12 cellular contexts compared by ENCODE assay signal in the genomic region with DNA sequence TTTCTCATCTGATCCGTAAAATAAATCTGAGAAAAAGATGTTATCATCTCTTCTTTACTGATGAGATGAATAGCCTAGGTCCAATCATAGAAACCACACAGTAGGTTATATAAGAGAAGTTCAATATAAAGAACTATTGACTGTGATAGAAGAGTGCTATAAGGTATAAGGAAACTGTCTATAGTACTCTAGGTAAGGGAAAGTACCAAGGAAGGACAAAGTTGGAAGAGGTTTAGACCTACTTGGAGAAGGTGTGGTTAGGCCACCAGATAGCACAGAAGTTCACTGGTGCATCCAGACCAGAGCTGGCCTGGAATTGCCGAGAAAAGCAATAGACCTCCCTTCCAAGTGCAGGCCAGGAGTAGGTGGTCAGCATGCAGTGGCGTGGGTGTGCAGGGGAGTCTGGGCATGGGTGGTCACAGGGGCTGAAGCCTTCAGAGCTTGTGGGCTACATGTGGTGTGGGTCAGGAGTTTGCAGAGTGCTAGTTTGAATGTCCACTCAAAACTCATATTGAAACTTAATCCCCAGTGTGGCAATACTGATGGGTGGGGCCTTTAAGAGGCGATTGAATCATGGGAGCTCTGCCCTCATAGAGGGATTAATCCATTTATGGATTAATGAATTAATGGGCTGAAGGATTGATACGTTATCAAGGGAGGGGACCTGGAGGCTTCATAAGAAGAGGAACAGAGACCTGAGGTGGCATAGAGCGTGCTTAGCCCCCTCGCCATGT.
DNase-seq lines count a peak whose midpoint lies in the region; ATAC-seq and TF ChIP-seq lines count a peak whose summit lies in the region.
"Had no signal": no experiment of that assay in that cellular context is flagged by ENCODE, and none has a peak within 500 bp of the region (broad histone marks: within the 10 kb centered on the region; RNA-seq: fewer than 3 reads in every experiment).

No MANE protein-coding gene starts in this region.

- peak overlapping the region; percentile 53 for H3K27ac Mint-ChIP-seq in stimulated activated effector memory CD8-positive, alpha-beta T cell treated with anti-CD3 and anti-CD28 coated beads, Interleukin-12 subunit alpha, Interleukin-12 subunit beta, amount 100 ng/mL, for 72 hours
- no peak overlapping the region for H3K27ac Mint-ChIP-seq in endodermal cell

- H2AK5ac ChIP-seq in IMR-90 (ENCODE audit: low read depth, low read length): peak overlapping the region; percentile 70; the same call in 1 of the 2 replicates

- peak overlapping the region; percentile 91; the same call in 2 of the 3 replicates for H2BK15ac ChIP-seq in IMR-90 (ENCODE audit: low read depth, low read length)

- H2BK120ac ChIP-seq in IMR-90 (ENCODE audit: low read depth, low read length): peak overlapping the region; percentile 48

- peaks cover 3% of the 10 kb centered on the region for H3K27me3 Mint-ChIP-seq in endodermal cell (ENCODE audit: insufficient read depth)

- in situ Hi-C loops in IMR-90 (cut with MboI; ENCODE audit: low sequenced_read_pairs): no loop called here

- H3K4ac ChIP-seq in IMR-90 (ENCODE audit: low read depth, low read length): peak overlapping the region; percentile 61

- H3K4me2 ChIP-seq in IMR-90 (ENCODE audit: low read depth, low read length): no peak overlapping the region

- TF ChIP-seq POLR2A in IMR-90 (IDR thresholded peaks at IDR 0.05; ENCODE audit: low read depth, low read length): no peak

- BruUV-seq in IMR-90 (replicated peaks; lab: Mats Ljungman, UMichigan): no TSS peak

- ATAC-seq in left cardiac atrium (no peak), IMR-90 (ENCODE audit: low read depth) (no peak)
- no peak for ATAC-seq in stimulated activated effector memory CD8-positive, alpha-beta T cell treated with anti-CD3 and anti-CD28 coated beads, Interleukin-12 subunit alpha, Interleukin-12 subunit beta, amount 100 ng/mL, for 72 hours
- ATAC-seq: gastroesophageal sphincter had no signal

- H3K9me3 Mint-ChIP-seq in stimulated activated effector memory CD8-positive, alpha-beta T cell treated with anti-CD3 and anti-CD28 coated beads, Interleukin-12 subunit alpha, Interleukin-12 subunit beta, amount 100 ng/mL, for 72 hours: no peaks in the 10 kb centered on the region
- H3K9me3 Mint-ChIP-seq in endodermal cell: no peaks in the 10 kb centered on the region

- H3K36me3 ChIP-seq in left ventricle myocardium inferior: peaks cover 5% of the 10 kb centered on the region
- peaks cover 21% of the 10 kb centered on the region; the same call in 1 of the 2 replicates for H3K36me3 ChIP-seq in IMR-90 (ENCODE audit: control insufficient read depth, insufficient read depth, low read length)
- H3K36me3 ChIP-seq in colonic mucosa: no peaks in the 10 kb centered on the region
- no peaks in the 10 kb centered on the region for H3K36me3 ChIP-seq in endodermal cell (ENCODE audit: control insufficient read depth, insufficient read depth, low read length)
- H3K36me3 ChIP-seq: BLaER1, gastroesophageal sphincter had no signal

- peaks cover 21% of the 10 kb centered on the region for H3K9me1 ChIP-seq in IMR-90 (ENCODE audit: insufficient read depth, low read length)

- H3K79me1 ChIP-seq in IMR-90 (ENCODE audit: low read depth in 1 of 2, low read length in 2 of 2): peaks cover 30 to 69% of the 10 kb centered on the region in 2 experiments

- no peak overlapping the region; the same call in 1 of the 2 replicates for H3K18ac ChIP-seq in IMR-90 (ENCODE audit: low read depth, low read length)

- H4K8ac ChIP-seq in IMR-90 (ENCODE audit: low read depth in 2 of 2, low read length in 2 of 2): no peak overlapping the region

- H4K5ac ChIP-seq in IMR-90 (ENCODE audit: low read depth, low read length): no peak overlapping the region

- peak overlapping the region; percentile 38 for H3K4me3 Mint-ChIP-seq in stimulated activated effector memory CD8-positive, alpha-beta T cell treated with anti-CD3 and anti-CD28 coated beads, Interleukin-12 subunit alpha, Interleukin-12 subunit beta, amount 100 ng/mL, for 72 hours
- H3K4me3 Mint-ChIP-seq in endodermal cell: no peak overlapping the region
- H3K4me3 Mint-ChIP-seq: brain had no signal

- peaks cover 28% of the 10 kb centered on the region for H4K20me1 ChIP-seq in IMR-90 (ENCODE audit: insufficient read depth, low read length)
- H4K20me1 ChIP-seq: BLaER1 had no signal

- peak overlapping the region; percentile 41; the same call in 1 of the 2 replicates for H4K91ac ChIP-seq in IMR-90 (ENCODE audit: insufficient read depth, low read depth, low read length)

- no peaks in the 10 kb centered on the region for H3K36me3 Mint-ChIP-seq in stimulated activated effector memory CD8-positive, alpha-beta T cell treated with anti-CD3 and anti-CD28 coated beads, Interleukin-12 subunit alpha, Interleukin-12 subunit beta, amount 100 ng/mL, for 72 hours
- no peaks in the 10 kb centered on the region for H3K36me3 Mint-ChIP-seq in endodermal cell (ENCODE audit: low read depth)
- H3K36me3 Mint-ChIP-seq: brain had no signal

- H3K23ac ChIP-seq in IMR-90 (ENCODE audit: low read depth, low read length): peak overlapping the region; percentile 41

- no peak overlapping the region for H2AFZ ChIP-seq in IMR-90 (replicated peaks; ENCODE audit: low read length, poor library complexity)

- WGBS in IMR-90 (ENCODE audit: extremely low coverage in 2 of 2, insufficient read length in 1 of 2), 2 experiments: 90% methylated on average over 2 of the region's 7 CpGs; no CpG with 5 or more reads in 1 of the 2 experiments
- WGBS in endodermal cell (ENCODE audit: insufficient coverage in 1 of 2, insufficient read length in 1 of 2), 2 experiments: 94 to 96% methylated on average over 5 to 7 of the region's 7 CpGs

- H3K4me1 Mint-ChIP-seq in stimulated activated effector memory CD8-positive, alpha-beta T cell treated with anti-CD3 and anti-CD28 coated beads, Interleukin-12 subunit alpha, Interleukin-12 subunit beta, amount 100 ng/mL, for 72 hours: peaks cover 68% of the 10 kb centered on the region
- peaks cover 36% of the 10 kb centered on the region for H3K4me1 Mint-ChIP-seq in endodermal cell

- TF ChIP-seq CTCF in left ventricle myocardium inferior (IDR thresholded peaks at IDR 0.05; ENCODE audit: borderline replicate concordance) (no peak), IMR-90 (conservative IDR thresholded peaks at IDR 0.05; ENCODE audit: low read depth, low read length) (no peak), colonic mucosa (IDR thresholded peaks at IDR 0.05) (no peak), endodermal cell (conservative IDR thresholded peaks at IDR 0.05) (no peak)

- H3K27me3 ChIP-seq in left ventricle myocardium inferior (ENCODE audit: low read depth) (no peaks in the 10 kb centered on the region), IMR-90 (ENCODE audit: control insufficient read depth, insufficient read depth, low read length) (no peaks in the 10 kb centered on the region), colonic mucosa (no peaks in the 10 kb centered on the region), endodermal cell (ENCODE audit: control insufficient read depth, insufficient read depth, low read length, poor library complexity, severe bottlenecking) (no peaks in the 10 kb centered on the region)
- H3K27me3 ChIP-seq: BLaER1 had no signal

- intact Hi-C loops in left ventricle myocardium inferior (cut with micrococcal nuclease): no loop called here
- intact Hi-C loops in left cardiac atrium (cut with DNase I): no loop called here
- intact Hi-C loops in IMR-90 (cut with micrococcal nuclease): loop anchor here (5.0 kb wide), 1 partner anchor 35 kb away; no protein-coding TSS in a partner anchor
- intact Hi-C loops in colonic mucosa (cut with DNase I): no loop called here

- DNase-seq in left ventricle myocardium inferior (no peak), left cardiac atrium (no peak), IMR-90 (no peak), colonic mucosa (no peak), anterior cingulate cortex (lab: John Stamatoyannopoulos, UW) (no peak), NCI-H2107 treated with DMSO at 0.1 percent for 48 hours (lab: John Stamatoyannopoulos, UW; ENCODE audit: unreplicated experiment) (no peak), endodermal cell (no peak)
- DNase-seq in stimulated activated effector memory CD8-positive, alpha-beta T cell treated with anti-CD3 and anti-CD28 coated beads, Interleukin-12 subunit alpha, Interleukin-12 subunit beta, amount 100 ng/mL, for 72 hours (ENCODE audit: low spot score in 2 of 2): no peak
- DNase-seq: NCI-H187 had no signal

- dilution Hi-C loops in IMR-90 (cut with HindIII; ENCODE audit: low sequenced_read_pairs, unreplicated experiment): no loop called here

- peak overlapping the region; percentile 23 for H3K14ac ChIP-seq in IMR-90 (replicated peaks; ENCODE audit: low read depth, low read length)

- peak overlapping the region; percentile 63 for H2BK5ac ChIP-seq in IMR-90 (ENCODE audit: low read depth, low read length, poor library complexity, severe bottlenecking)

- no peaks in the 10 kb centered on the region for H3K9me3 ChIP-seq in left ventricle myocardium inferior (replicated peaks)
- H3K9me3 ChIP-seq in IMR-90 (ENCODE audit: control insufficient read depth, insufficient read depth, low read length): no peaks in the 10 kb centered on the region
- H3K9me3 ChIP-seq in colonic mucosa: no peaks in the 10 kb centered on the region
- H3K9me3 ChIP-seq in endodermal cell (ENCODE audit: control insufficient read depth, low read length): no peaks in the 10 kb centered on the region
- H3K9me3 ChIP-seq: BLaER1, gastroesophageal sphincter had no signal

- H3K27ac ChIP-seq in left ventricle myocardium inferior (replicated peaks): peak overlapping the region; percentile 76
- 0 out of 2 replicates have a peak overlapping the region, but pooled peaks have one; percentile 1 for H3K27ac ChIP-seq in IMR-90 (ENCODE audit: insufficient read depth, low read length)
- H3K27ac ChIP-seq in colonic mucosa: peak overlapping the region; percentile 39
- no peak overlapping the region for H3K27ac ChIP-seq in endodermal cell (ENCODE audit: low read depth, low read length)
- H3K27ac ChIP-seq: BLaER1 had no signal

- H3K4me3 ChIP-seq in left ventricle myocardium inferior: no peak overlapping the region
- H3K4me3 ChIP-seq in IMR-90 (ENCODE audit: insufficient read depth, low read depth, low read length): no peak overlapping the region
- H3K4me3 ChIP-seq in colonic mucosa: no peak overlapping the region
- H3K4me3 ChIP-seq in endodermal cell (ENCODE audit: low read length): no peak overlapping the region
- H3K4me3 ChIP-seq: BLaER1, gastroesophageal sphincter had no signal

- H3K56ac ChIP-seq in IMR-90 (ENCODE audit: extremely low read depth, insufficient read depth, low read length): no peak overlapping the region

- H3K9ac ChIP-seq in IMR-90 (ENCODE audit: low read depth, low read length): no peak overlapping the region
- H3K9ac ChIP-seq in colonic mucosa (ENCODE audit: low read depth in 2 of 2, low read length in 2 of 2): no peak overlapping the region
- H3K9ac ChIP-seq in endodermal cell (ENCODE audit: extremely low read depth, low read length, poor library complexity, severe bottlenecking): no peak overlapping the region
- H3K9ac ChIP-seq: BLaER1 had no signal

- H3K4me1 ChIP-seq in left ventricle myocardium inferior: peaks cover 56% of the 10 kb centered on the region
- peaks cover 12% of the 10 kb centered on the region for H3K4me1 ChIP-seq in IMR-90 (ENCODE audit: control insufficient read depth, insufficient read depth, low read length)
- peaks cover 11% of the 10 kb centered on the region for H3K4me1 ChIP-seq in colonic mucosa
- peaks cover 4% of the 10 kb centered on the region for H3K4me1 ChIP-seq in endodermal cell (ENCODE audit: control insufficient read depth, insufficient read depth, low read length)
- H3K4me1 ChIP-seq: gastroesophageal sphincter had no signal

- POLR2A ChIA-PET in IMR-90 (lab: Charles Lee; ENCODE audit: unreplicated experiment): interaction anchor here (0.6 kb wide), 1 partner anchor 116 kb away, joined by 3 read pairs; no protein-coding TSS in a partner anchor

- no peak for TF ChIP-seq RAD21 in IMR-90 (IDR thresholded peaks at IDR 0.05; ENCODE audit: low read length)

- CTCF ChIA-PET in IMR-90 (lab: Yijun Ruan, JAX): interaction anchor here (0.9 kb wide), 1 partner anchor 221 kb away, joined by 3 read pairs; no protein-coding TSS in a partner anchor

- no peak overlapping the region for H2AK9ac ChIP-seq in IMR-90 (replicated peaks; ENCODE audit: low read depth, low read length, poor library complexity)

- H2BK20ac ChIP-seq in IMR-90 (ENCODE audit: low read depth, low read length): peak overlapping the region; percentile 27; the same call in 1 of the 2 replicates
